Comparison of ENCODE assay signal across 9 cellular contexts in genomic region chr14:50831704-50832130, GRCh38. TPM values are rescaled to one million over a fixed set of nuclear protein-coding genes. Genes with fewer than 3 reads are reported as not detected.
DNase-seq lines count a peak whose midpoint lies in the region; ATAC-seq and TF ChIP-seq lines count a peak whose summit lies in the region.
"Had no signal": no experiment of that assay in that cellular context is flagged by ENCODE, and none has a peak within 500 bp of the region (broad histone marks: within the 10 kb centered on the region; RNA-seq: fewer than 3 reads in every experiment).

No MANE protein-coding gene starts in this region.

- no peaks in the 10 kb centered on the region for H3K9me3 ChIP-seq in Peyer's patch
- no peaks in the 10 kb centered on the region for H3K9me3 ChIP-seq in neutrophil

- TF ChIP-seq CTCF in GM12864 (IDR thresholded peaks at IDR 0.05; ENCODE audit: low read depth, low read length, missing control alignments) (no peak), Peyer's patch (IDR thresholded peaks at IDR 0.05) (no peak), epithelial cell of proximal tubule (conservative IDR thresholded peaks at IDR 0.05; ENCODE audit: low read depth, low read length) (no peak), neutrophil (IDR thresholded peaks at IDR 0.05) (no peak)

- H3K27me3 ChIP-seq in Peyer's patch (no peaks in the 10 kb centered on the region), neutrophil (no peaks in the 10 kb centered on the region)

- H3K27ac ChIP-seq in Peyer's patch (peak overlapping the region; percentile 81 to 96 (median 92)), neutrophil (peak overlapping the region; percentile 97)

- H3K4me1 ChIP-seq in Peyer's patch (peaks cover 0 to 20% (median 6%) of the 10 kb centered on the region in 4 donors), neutrophil (ENCODE audit: control insufficient read depth in 1 of 2, insufficient read depth in 1 of 2, low read depth in 1 of 2, low read length in 1 of 2) (peaks cover 48 to 50% of the 10 kb centered on the region in 2 experiments)

- H3K4me3 ChIP-seq in GM12864 (ENCODE audit: low read depth, low read length) = peak overlapping the region; percentile 66
- peak overlapping the region; percentile 83 to 95 (median 88) for H3K4me3 ChIP-seq in Peyer's patch
- peak overlapping the region; percentile 82 for H3K4me3 ChIP-seq in epithelial cell of proximal tubule (ENCODE audit: low read depth, low read length)
- H3K4me3 ChIP-seq in neutrophil (ENCODE audit: low read depth in 1 of 2, low read length in 1 of 2) = peak overlapping the region; percentile 69 to 92

- no peak for TF ChIP-seq POLR2A in Peyer's patch (IDR thresholded peaks at IDR 0.05)

- ATAC-seq in GM19351 (IDR thresholded peaks at IDR 0.05; ENCODE audit: unreplicated experiment) = no peak

- no peak for DNase-seq in GM12864 (ENCODE audit: low read depth)
- DNase-seq in Peyer's patch = no peak
- DNase-seq in epithelial cell of proximal tubule (ENCODE audit: low read depth) = no peak
- DNase-seq in kidney tubule cell (ENCODE audit: low spot score) = no peak
- no peak for DNase-seq in NCI-H524 treated with DMSO at 0.1 percent for 48 hours (lab: John Stamatoyannopoulos, UW)
- no peak for DNase-seq in activated CD4-positive, alpha-beta T cell treated with anti-CD3 and anti-CD28 coated beads for 48 hours

- no peaks in the 10 kb centered on the region for H3K36me3 ChIP-seq in Peyer's patch
- H3K36me3 ChIP-seq in neutrophil = peaks cover 5% of the 10 kb centered on the region

RNA-seq across cellular contexts. Expression of gene NIN, which starts 0.8 kb away (rescaled TPM):
- total RNA-seq in Peyer's patch (100 to 1,000 TPM in 1 of 4 donors, 10 to 100 TPM in 3; 13.8 to 151 (median 21.5) TPM), epithelial cell of proximal tubule (26.5 and 26.9 TPM in 2 replicates)

RNA-seq across cellular contexts. Expression of gene ABHD12B, which starts 40.1 kb away (rescaled TPM):
- total RNA-seq in Peyer's patch = not detected
- total RNA-seq in epithelial cell of proximal tubule = not detected in 2 replicates
- total RNA-seq: T-helper 2 cell treated with Interferon-gamma antibody and Interleukin-4, amounts not matched to agents 100 ng/mL and 5 ng/mL, for 36 hours had no signal
